Comparison of ENCODE assay signal across 24 cellular contexts in genomic region chr11:95524328-95525036, GRCh38.
DNase-seq lines count a peak whose midpoint lies in the region; ATAC-seq and TF ChIP-seq lines count a peak whose summit lies in the region.
"Had no signal": no experiment of that assay in that cellular context is flagged by ENCODE, and none has a peak within 500 bp of the region (broad histone marks: within the 10 kb centered on the region; RNA-seq: fewer than 3 reads in every experiment).

No MANE protein-coding gene starts in this region.

- ATAC-seq in sciatic nerve, result peak; percentile 36
- no peak for ATAC-seq in HG02798 (IDR thresholded peaks at IDR 0.05; ENCODE audit: poor library complexity, unreplicated experiment)
- ATAC-seq in left colon, result no peak

- no peak for TF ChIP-seq CTCF in VCaP (conservative IDR thresholded peaks at IDR 0.05)

- H3K27ac ChIP-seq in VCaP, result peak overlapping the region; percentile 75
- H3K27ac ChIP-seq: 22Rv1, ascending aorta, GM23248, prostate gland had no signal

- peak; percentile 28 for DNase-seq in DMS 273 (lab: John Stamatoyannopoulos, UW; ENCODE audit: unreplicated experiment)
- no peak for DNase-seq in DMS 273 treated with DMSO at 0.1 percent for 48 hours (lab: John Stamatoyannopoulos, UW)
- peak; percentile 76 for DNase-seq in NCI-H446 treated with DMSO at 0.1 percent for 48 hours (lab: John Stamatoyannopoulos, UW)
- DNase-seq in sciatic nerve (ENCODE audit: low spot score), result no peak
- DNase-seq in left colon, result no peak
- no peak for DNase-seq in activated gamma-delta T cell treated with Interleukin-2 at 50 U/mL for 16 hours
- DNase-seq: activated B cell treated with CpG ODN at 0.5 μM for 24 hours; caudate nucleus; CD4-positive, alpha-beta T cell; DMS153; GM23248; KBM-7; mammary epithelial cell; MM.1S; NCI-H2029 treated with DMSO at 0.1 percent for 48 hours; NCI-H526; stimulated activated CD4-positive, alpha-beta T cell treated with anti-CD3 and anti-CD28 coated beads, Interleukin-1b, Interleukin-23, amount 100 ng/mL, for 48 hours; T-helper 9 cell; trophoblast cell had no signal

- intact Hi-C loops in sciatic nerve (cut with DNase I), result no loop called here
- intact Hi-C loops in left colon (cut with DNase I, micrococcal nuclease), result no loop called here

Comparison
In these comparisons a context has a peak if more than half of its experiments do, and no peak if none do; other contexts are left out.
1. DNase-seq: peak in DMS 273 (single experiment) and NCI-H446 treated with DMSO at 0.1 percent for 48 hours (single experiment); none in DMS 273 treated with DMSO at 0.1 percent for 48 hours (single experiment), sciatic nerve (single experiment), left colon (0 of 2) and activated gamma-delta T cell treated with Interleukin-2 at 50 U/mL for 16 hours (single experiment).